ENCODE assay signal across 23 cellular contexts in genomic region chr18:47187721-47188120, GRCh38. TPM values are rescaled to one million over a fixed set of nuclear protein-coding genes. Genes with fewer than 3 reads are reported as not detected.
A peak's percentile ranks its signal among the peaks of the same experiment; 100 is the strongest.
DNase-seq lines count a peak whose midpoint lies in the region; ATAC-seq, FAIRE-seq and TF ChIP-seq lines count a peak whose summit lies in the region.
"Had no signal": no experiment of that assay in that cellular context is flagged by ENCODE, and none has a peak within 500 bp of the region (broad histone marks: within the 10 kb centered on the region; RNA-seq: fewer than 3 reads in every experiment).

No MANE protein-coding gene starts in this region.

- no TSS peak for BruUV-seq in HepG2 (replicated peaks; lab: Mats Ljungman, UMichigan)
- BruUV-seq in K562 (replicated peaks; lab: Mats Ljungman, UMichigan), result no TSS peak

- H3K4me2 ChIP-seq in HepG2 (ENCODE audit: low read depth, low read length) (peak overlapping the region; percentile 42), K562 (ENCODE audit: insufficient read depth, low read length) (no peak overlapping the region; the same call in 1 of the 2 replicates)
- H3K4me2 ChIP-seq: A549; BLaER1 treated with 17β-estradiol and CSF1 and Interleukin-3, amounts not matched to agents 10 nM and 100 nM had no signal

- CTCF ChIA-PET in HepG2 (lab: Yijun Ruan, JAX; ENCODE audit: low intra/inter-chr PET ratio, low total read pairs) (no interaction called here), K562 (lab: Yijun Ruan, JAX; ENCODE audit: low intra/inter-chr PET ratio) (no interaction called here)

- no peak overlapping the region for H3K27ac ChIP-seq in HepG2 (ENCODE audit: extremely low read length, insufficient read depth, low read length)
- no peak overlapping the region for H3K27ac ChIP-seq in right lobe of liver
- no peak overlapping the region for H3K27ac ChIP-seq in K562 (ENCODE audit: extremely low read depth, low read depth, low read length)
- H3K27ac ChIP-seq in heart right ventricle, result no peak overlapping the region
- H3K27ac ChIP-seq: 22Rv1; A549; BLaER1 treated with 17β-estradiol and CSF1 and Interleukin-3, amounts not matched to agents 10 nM and 100 nM; C4-2B had no signal

- TF ChIP-seq RAD21 in HepG2 (CRISPR knock-in tag; IDR thresholded peaks at IDR 0.05) (no peak), K562 (CRISPR knock-in tag; conservative IDR thresholded peaks at IDR 0.05 in 1 of 2, IDR thresholded peaks at IDR 0.05 in 1 of 2) (no peak)

- no peak for TF ChIP-seq EP300 in HepG2 (IDR thresholded peaks at IDR 0.05; ENCODE audit: low read depth in 2 of 2, low read length in 2 of 2)
- TF ChIP-seq EP300 in HepG2 (CRISPR knock-in tag; IDR thresholded peaks at IDR 0.05; ENCODE audit: borderline replicate concordance), result no peak
- TF ChIP-seq EP300 in K562 (IDR thresholded peaks at IDR 0.05; ENCODE audit: low read length), result no peak

- ATAC-seq in HepG2, result no peak
- no peak for ATAC-seq in right lobe of liver
- no peak for ATAC-seq in K562
- ATAC-seq in SK-N-SH treated with all-trans-retinoic acid at 6 μM for 48 hours, result no peak
- ATAC-seq in heart right ventricle, result no peak
- ATAC-seq: A549; CD8-positive, alpha-beta T cell had no signal

- H3K36me3 ChIP-seq in HepG2 (replicated peaks in 1 of 2; ENCODE audit: control insufficient read depth in 1 of 2, insufficient read depth in 2 of 2, low read length in 2 of 2) (no peaks in the 10 kb centered on the region), right lobe of liver (no peaks in the 10 kb centered on the region), K562 (ENCODE audit: control insufficient read depth, insufficient read depth, low read length) (no peaks in the 10 kb centered on the region), heart right ventricle (no peaks in the 10 kb centered on the region)
- H3K36me3 ChIP-seq: BLaER1 treated with 17β-estradiol and CSF1 and Interleukin-3, amounts not matched to agents 10 nM and 100 nM had no signal

- 24% methylated on average over 7 of the region's 7 CpGs for WGBS in HepG2 (ENCODE audit: low lambda C conversion rate)
- 64% methylated on average over 6 of the region's 7 CpGs for WGBS in right lobe of liver (ENCODE audit: insufficient coverage, low coverage, low lambda C conversion rate, missing lambda C conversion rate)
- WGBS in K562 (ENCODE audit: insufficient coverage, low coverage, missing lambda C conversion rate), result 28% methylated on average over 7 of the region's 7 CpGs
- WGBS in heart right ventricle, 2 donors, result 76 to 86% methylated on average over 7 of the region's 7 CpGs

- H3K4me3 ChIP-seq in HepG2 (replicated peaks in 1 of 3; ENCODE audit: insufficient read depth in 1 of 3, low read depth in 2 of 3, low read length in 3 of 3), result no peak overlapping the region; a peak in 1 of 6 replicates
- no peak overlapping the region for H3K4me3 ChIP-seq in right lobe of liver
- no peak overlapping the region for H3K4me3 ChIP-seq in K562
- no peak overlapping the region for H3K4me3 ChIP-seq in heart right ventricle
- H3K4me3 ChIP-seq: A549; BLaER1 treated with 17β-estradiol and CSF1 and Interleukin-3, amounts not matched to agents 10 nM and 100 nM had no signal

- TF ChIP-seq CTCF in HepG2 (CRISPR knock-in tag; IDR thresholded peaks at IDR 0.05), result no peak
- TF ChIP-seq CTCF in right lobe of liver (IDR thresholded peaks at IDR 0.05), result no peak
- no peak for TF ChIP-seq CTCF in K562 (IDR thresholded peaks at IDR 0.05 in 2 of 3, conservative IDR thresholded peaks at IDR 0.05 in 1 of 3; ENCODE audit: insufficient read depth in 2 of 3, low read depth in 1 of 3, low read length in 3 of 3)
- TF ChIP-seq CTCF in heart right ventricle (IDR thresholded peaks at IDR 0.05), result no peak

- H3K9me1 ChIP-seq in K562 (ENCODE audit: control insufficient read depth, insufficient read depth, low read length), result no peaks in the 10 kb centered on the region

- POLR2A ChIA-PET in HepG2 (lab: Yijun Ruan, JAX), result no interaction called here
- POLR2A ChIA-PET in K562 (lab: Yijun Ruan, JAX), result interaction anchor here (0.6 kb wide), 1 partner anchor 33 kb away, joined by 3 read pairs; no protein-coding TSS in a partner anchor

- FAIRE-seq in HepG2 (lab: Jason Lieb, UNC) (no peak), K562 (lab: Jason Lieb, UNC) (no peak)
- FAIRE-seq: A549, G401.6, GM12891 had no signal

- TF ChIP-seq POLR2A in HepG2 (IDR thresholded peaks at IDR 0.05; ENCODE audit: insufficient read depth in 1 of 2, low read depth in 2 of 2, low read length in 2 of 2), result no peak
- no peak for TF ChIP-seq POLR2A in right lobe of liver (IDR thresholded peaks at IDR 0.05)
- no peak for TF ChIP-seq POLR2A in K562 (conservative IDR thresholded peaks at IDR 0.05)

- H3K9ac ChIP-seq in HepG2 (ENCODE audit: insufficient read depth, low read depth, low read length) (no peak overlapping the region), K562 (ENCODE audit: insufficient read depth in 1 of 2, low read depth in 2 of 2, low read length in 2 of 2) (no peak overlapping the region)
- H3K9ac ChIP-seq: BLaER1 treated with 17β-estradiol and CSF1 and Interleukin-3, amounts not matched to agents 10 nM and 100 nM had no signal

- in situ Hi-C loops in HepG2 (cut with HindIII; ENCODE audit: extremely low pct_ligation_motif_present, low pct_unique_long_range_greater_than_20kb), result no loop called here
- in situ Hi-C loops in K562 (cut with MboI), result no loop called here

- H2AFZ ChIP-seq in HepG2 (ENCODE audit: low read length) (peak overlapping the region; percentile 67), K562 (ENCODE audit: low read depth, low read length) (no peak overlapping the region; the same call in 1 of the 2 replicates)

- H3K9me3 ChIP-seq in HepG2 (ENCODE audit: low read length) (peaks cover 14% of the 10 kb centered on the region), right lobe of liver (no peaks in the 10 kb centered on the region), K562 (replicated peaks; ENCODE audit: control insufficient read depth, insufficient read depth, low read depth, low read length) (peaks cover 10% of the 10 kb centered on the region), heart right ventricle (peaks cover 0 to 7% (median 0%) of the 10 kb centered on the region in 11 donors)

- H3K4me1 ChIP-seq in HepG2 (ENCODE audit: insufficient read depth, low read length), result no peaks in the 10 kb centered on the region
- no peaks in the 10 kb centered on the region for H3K4me1 ChIP-seq in right lobe of liver
- peaks cover 0 to 12% of the 10 kb centered on the region in 2 experiments; a peak in 2 of 5 replicates for H3K4me1 ChIP-seq in K562 (replicated peaks in 1 of 2; ENCODE audit: control insufficient read depth in 2 of 2, insufficient read depth in 2 of 2, low read length in 2 of 2)
- no peaks in the 10 kb centered on the region for H3K4me1 ChIP-seq in heart right ventricle
- H3K4me1 ChIP-seq: A549 had no signal

- intact Hi-C loops in HepG2 (cut with micrococcal nuclease; ENCODE audit: unreplicated experiment) (no loop called here), right lobe of liver (cut with DNase I) (no loop called here), K562 (cut with micrococcal nuclease) (no loop called here), heart right ventricle (cut with DNase I) (no loop called here)

- H4K20me1 ChIP-seq in HepG2 (ENCODE audit: insufficient read depth, low read length), result no peaks in the 10 kb centered on the region
- no peaks in the 10 kb centered on the region for H4K20me1 ChIP-seq in K562 (replicated peaks; ENCODE audit: control insufficient read depth, insufficient read depth, low read length)
- H4K20me1 ChIP-seq: BLaER1 treated with 17β-estradiol and CSF1 and Interleukin-3, amounts not matched to agents 10 nM and 100 nM had no signal

- H3K27me3 ChIP-seq in HepG2 (ENCODE audit: control insufficient read depth in 1 of 2, insufficient read depth in 2 of 2, low read length in 2 of 2), result peaks cover 0 to 7% of the 10 kb centered on the region in 2 experiments; a peak in 1 of 5 replicates
- H3K27me3 ChIP-seq in right lobe of liver, result no peaks in the 10 kb centered on the region
- no peaks in the 10 kb centered on the region for H3K27me3 ChIP-seq in K562 (ENCODE audit: control insufficient read depth in 2 of 2, insufficient read depth in 2 of 2, low read length in 2 of 2)
- peaks cover 0 to 19% (median 4%) of the 10 kb centered on the region in 7 donors for H3K27me3 ChIP-seq in heart right ventricle
- H3K27me3 ChIP-seq: BLaER1 treated with 17β-estradiol and CSF1 and Interleukin-3, amounts not matched to agents 10 nM and 100 nM had no signal

- H3K79me2 ChIP-seq in HepG2 (ENCODE audit: insufficient read depth, low read length), result no peaks in the 10 kb centered on the region
- H3K79me2 ChIP-seq in K562 (ENCODE audit: control insufficient read depth, insufficient read depth, low read length), result no peaks in the 10 kb centered on the region

- DNase-seq in HepG2 (ENCODE audit: low spot score) (no peak), right lobe of liver (no peak), K562 (ENCODE audit: extremely low read depth in 1 of 4, low spot score in 3 of 4) (no peak), cerebellum (ENCODE audit: low spot score) (peak; percentile 49), GM19238 (ENCODE audit: insufficient read length, low spot score) (no peak), heart right ventricle (no peak)
- DNase-seq: AML-193; CD4-positive, alpha-beta T cell; CD8-positive, alpha-beta T cell; DMS 273 treated with DMSO at 0.1 percent for 48 hours; DMS153; DMS53; DMS79; DND-41; EL; GF-D8 had no signal

RNA-seq across cellular contexts. Expression of gene IER3IP1, which starts 11.6 kb away (rescaled TPM):
- total RNA-seq in HepG2 (2016; rRNA removed; fragmentation: Illumina TruSeq; extraction: Trizol) (26.1 and 26.2 TPM in 2 replicates), right lobe of liver (1 to 10 TPM; 4.4 to 9.7 (median 6.9) TPM), K562 (2014; rRNA removed) (37.3 and 48.4 TPM in 2 replicates), K562 (2014; rRNA removed; fragmentation: Illumina TruSeq; extraction: Trizol) (16.9 and 17.9 TPM in 2 replicates), K562 (2015; rRNA removed; fragmentation: Illumina TruSeq; extraction: Trizol) (18.9 and 21.4 TPM in 2 replicates), K562 (2021) (9.0 and 10.0 TPM in 2 replicates), cerebellum (20.2 TPM), heart right ventricle (10 to 100 TPM in 5 of 10 donors, 1 to 10 TPM in 5; 8.5 to 12.7 (median 10.1) TPM)
- total RNA-seq in HepG2 (2016; cell fraction: cytosol; rRNA removed; fragmentation: Illumina TruSeq; extraction: Trizol; ENCODE audit: low read depth), result 15.0 and 16.3 TPM in 2 replicates
- total RNA-seq in HepG2 (2016; cell fraction: insoluble cytoplasmic fraction; rRNA removed; fragmentation: Illumina TruSeq; extraction: Trizol), result 25.1 and 28.6 TPM in 2 replicates
- total RNA-seq in HepG2 (2016; cell fraction: membrane; rRNA removed; fragmentation: Illumina TruSeq; extraction: Trizol), result 25.1 and 26.0 TPM in 2 replicates
- total RNA-seq in HepG2 (2016; cell fraction: nucleus; rRNA removed; fragmentation: Illumina TruSeq; extraction: Trizol), result 26.2 and 27.9 TPM in 2 replicates
- polyA plus RNA-seq in HepG2 (2011; rRNA removed) (15.9 and 18.7 TPM in 2 replicates), K562 (2011; rRNA removed) (12.3 and 15.3 TPM in 2 replicates), K562 (2014; fragmentation: Illumina TruSeq; extraction: Trizol) (12.0 and 12.6 TPM in 2 replicates), K562 (2014; fragmentation: Nextera tagmentation; extraction: Ambion mirVana) (10 to 100 TPM; 29.3 to 38.2 TPM), K562 (2014; rRNA removed) (19.9 and 37.2 TPM in 2 replicates), heart right ventricle (10 to 100 TPM; 14.6 to 18.0 TPM)
- polyA plus RNA-seq in HepG2 (2011; cell fraction: cytosol; rRNA removed), result 8.1 and 11.3 TPM in 2 replicates
- 3.7 and 4.1 TPM in 2 replicates for polyA plus RNA-seq in HepG2 (2011; cell fraction: nucleus; rRNA removed)
- 21.6 and 26.1 TPM in 2 replicates for polyA plus RNA-seq in HepG2 (2012)
- polyA plus RNA-seq in HepG2 (2016; cell fraction: cytosol; fragmentation: Illumina TruSeq; extraction: Trizol; ENCODE audit: low read depth), result 14.6 and 21.9 TPM in 2 replicates
- polyA plus RNA-seq in HepG2 (2016; cell fraction: insoluble cytoplasmic fraction; fragmentation: Illumina TruSeq; extraction: Trizol; ENCODE audit: low read depth), result 33.0 and 37.4 TPM in 2 replicates
- 24.5 and 27.7 TPM in 2 replicates for polyA plus RNA-seq in HepG2 (2016; cell fraction: membrane; fragmentation: Illumina TruSeq; extraction: Trizol; ENCODE audit: low read depth)
- polyA plus RNA-seq in HepG2 (2016; cell fraction: nucleus; fragmentation: Illumina TruSeq; extraction: Trizol; ENCODE audit: insufficient read depth, low read depth), result 37.8 and 39.9 TPM in 2 replicates
- 20.3 and 22.3 TPM in 2 replicates for polyA minus RNA-seq in HepG2 (2011; rRNA and poly(A)+ RNA removed; ENCODE audit: low replicate concordance)
- 6.0 and 8.3 TPM in 2 replicates for polyA minus RNA-seq in HepG2 (2011; cell fraction: cytosol; rRNA and poly(A)+ RNA removed)
- polyA minus RNA-seq in HepG2 (2011; cell fraction: nucleus; rRNA and poly(A)+ RNA removed), result 13.1 and 18.8 TPM in 2 replicates
- 5.3 and 11.3 TPM in 2 replicates for total RNA-seq in K562 (2011; cell fraction: chromatin; rRNA removed; ENCODE audit: low replicate concordance)
- 5.0 and 8.8 TPM in 2 replicates for total RNA-seq in K562 (2011; cell fraction: nucleolus; rRNA removed)
- total RNA-seq in K562 (2011; cell fraction: nucleoplasm; rRNA removed), result 10.6 and 18.6 TPM in 2 replicates
- polyA plus RNA-seq in K562 (2011; cell fraction: cytosol; rRNA removed), result 3.3 and 7.4 TPM in 2 replicates
- 10.8 and 14.3 TPM in 2 replicates for polyA plus RNA-seq in K562 (2011; cell fraction: nucleus; rRNA removed)
- 13.7 and 25.0 TPM in 2 replicates for polyA plus RNA-seq in K562 (2012)
- polyA minus RNA-seq in K562 (2011; rRNA and poly(A)+ RNA removed), result 6.3 and 7.5 TPM in 2 replicates
- polyA minus RNA-seq in K562 (2011; cell fraction: cytosol; rRNA and poly(A)+ RNA removed), result 1.9 and 3.0 TPM in 2 replicates
- polyA minus RNA-seq in K562 (2011; cell fraction: nucleus; rRNA and poly(A)+ RNA removed), result 3.0 and 4.1 TPM in 2 replicates

RNA-seq across cellular contexts. Expression of gene HDHD2, which starts 37.4 kb away (rescaled TPM):
- total RNA-seq in HepG2 (2016; rRNA removed; fragmentation: Illumina TruSeq; extraction: Trizol) (34.7 and 44.4 TPM in 2 replicates), right lobe of liver (10 to 100 TPM; 17.2 to 34.6 (median 22.3) TPM), K562 (2014; rRNA removed) (12.4 and 14.6 TPM in 2 replicates), K562 (2014; rRNA removed; fragmentation: Illumina TruSeq; extraction: Trizol) (21.5 TPM in 2 replicates), K562 (2015; rRNA removed; fragmentation: Illumina TruSeq; extraction: Trizol) (17.0 and 17.5 TPM in 2 replicates), K562 (2021) (24.8 and 25.9 TPM in 2 replicates), cerebellum (37.6 TPM), heart right ventricle (10 to 100 TPM; 31.1 to 52.4 (median 38.9) TPM)
- total RNA-seq in HepG2 (2016; cell fraction: cytosol; rRNA removed; fragmentation: Illumina TruSeq; extraction: Trizol; ENCODE audit: low read depth), result 9.1 and 12.0 TPM in 2 replicates
- 34.3 and 42.2 TPM in 2 replicates for total RNA-seq in HepG2 (2016; cell fraction: insoluble cytoplasmic fraction; rRNA removed; fragmentation: Illumina TruSeq; extraction: Trizol)
- total RNA-seq in HepG2 (2016; cell fraction: membrane; rRNA removed; fragmentation: Illumina TruSeq; extraction: Trizol), result 27.4 and 28.2 TPM in 2 replicates
- total RNA-seq in HepG2 (2016; cell fraction: nucleus; rRNA removed; fragmentation: Illumina TruSeq; extraction: Trizol), result 29.6 and 30.5 TPM in 2 replicates
- polyA plus RNA-seq in HepG2 (2011; rRNA removed) (10.0 and 10.2 TPM in 2 replicates), K562 (2011; rRNA removed) (16.9 and 22.6 TPM in 2 replicates), K562 (2014; fragmentation: Illumina TruSeq; extraction: Trizol) (22.0 and 25.2 TPM in 2 replicates), K562 (2014; fragmentation: Nextera tagmentation; extraction: Ambion mirVana) (10 to 100 TPM in 1 of 2 experiments, 1 to 10 TPM in 1; 6.8 to 22.8 TPM), K562 (2014; rRNA removed) (10.7 and 15.9 TPM in 2 replicates), heart right ventricle (10 to 100 TPM; 16.8 to 17.9 TPM)
- 7.2 and 7.7 TPM in 2 replicates for polyA plus RNA-seq in HepG2 (2011; cell fraction: cytosol; rRNA removed)
- polyA plus RNA-seq in HepG2 (2011; cell fraction: nucleus; rRNA removed), result 10.1 and 18.2 TPM in 2 replicates
- polyA plus RNA-seq in HepG2 (2012), result 20.1 and 20.4 TPM in 2 replicates
- 9.0 and 12.5 TPM in 2 replicates for polyA plus RNA-seq in HepG2 (2016; cell fraction: cytosol; fragmentation: Illumina TruSeq; extraction: Trizol; ENCODE audit: low read depth)
- 46.1 and 52.4 TPM in 2 replicates for polyA plus RNA-seq in HepG2 (2016; cell fraction: insoluble cytoplasmic fraction; fragmentation: Illumina TruSeq; extraction: Trizol; ENCODE audit: low read depth)
- polyA plus RNA-seq in HepG2 (2016; cell fraction: membrane; fragmentation: Illumina TruSeq; extraction: Trizol; ENCODE audit: low read depth), result 21.3 and 23.3 TPM in 2 replicates
- 37.9 and 40.9 TPM in 2 replicates for polyA plus RNA-seq in HepG2 (2016; cell fraction: nucleus; fragmentation: Illumina TruSeq; extraction: Trizol; ENCODE audit: insufficient read depth, low read depth)
- 12.7 TPM in 2 replicates for polyA minus RNA-seq in HepG2 (2011; rRNA and poly(A)+ RNA removed; ENCODE audit: low replicate concordance)
- polyA minus RNA-seq in HepG2 (2011; cell fraction: cytosol; rRNA and poly(A)+ RNA removed), result 8.6 and 14.9 TPM in 2 replicates
- polyA minus RNA-seq in HepG2 (2011; cell fraction: nucleus; rRNA and poly(A)+ RNA removed), result 34.9 and 40.7 TPM in 2 replicates
- 21.0 and 26.6 TPM in 2 replicates for total RNA-seq in K562 (2011; cell fraction: chromatin; rRNA removed; ENCODE audit: low replicate concordance)
- total RNA-seq in K562 (2011; cell fraction: nucleolus; rRNA removed), result 4.5 and 8.7 TPM in 2 replicates
- 15.3 and 17.5 TPM in 2 replicates for total RNA-seq in K562 (2011; cell fraction: nucleoplasm; rRNA removed)
- polyA plus RNA-seq in K562 (2011; cell fraction: cytosol; rRNA removed), result 6.7 and 10.2 TPM in 2 replicates
- polyA plus RNA-seq in K562 (2011; cell fraction: nucleus; rRNA removed), result 18.6 and 22.7 TPM in 2 replicates
- polyA plus RNA-seq in K562 (2012), result 25.9 and 35.5 TPM in 2 replicates
- polyA minus RNA-seq in K562 (2011; rRNA and poly(A)+ RNA removed), result 15.3 and 27.3 TPM in 2 replicates
- polyA minus RNA-seq in K562 (2011; cell fraction: cytosol; rRNA and poly(A)+ RNA removed), result 11.0 and 13.3 TPM in 2 replicates
- polyA minus RNA-seq in K562 (2011; cell fraction: nucleus; rRNA and poly(A)+ RNA removed), result 9.0 and 18.8 TPM in 2 replicates

Comparison
In these comparisons a context has a peak if more than half of its experiments do, and no peak if none do; other contexts are left out.
1. Of the 241 proteins assayed by ChIP-seq in both HepG2 and K562: peak only in HepG2: none; only in K562: ZNF407; in both: none; in neither: 240.